8 cellular contexts compared by ENCODE assay signal in genomic region chrX:31213941-31214340, GRCh38.
DNase-seq lines count a peak whose midpoint lies in the region; ATAC-seq and TF ChIP-seq lines count a peak whose summit lies in the region.

No MANE protein-coding gene starts in this region.

- TF ChIP-seq CTCF in Caco-2 (IDR thresholded peaks at IDR 0.05; ENCODE audit: insufficient read depth in 1 of 2, low read depth in 1 of 2, low read length in 1 of 2, severe bottlenecking in 1 of 2, unreplicated experiment in 1 of 2) = peak; percentile 36 to 62
- peak; percentile 62 for TF ChIP-seq CTCF in SK-N-SH (IDR thresholded peaks at IDR 0.05)

- TF ChIP-seq RAD21 in SK-N-SH (IDR thresholded peaks at IDR 0.05; ENCODE audit: low read length) = peak; percentile 67

- ATAC-seq in GM21390 (IDR thresholded peaks at IDR 0.05; ENCODE audit: unreplicated experiment) (peak; percentile 51), HG03457 (IDR thresholded peaks at IDR 0.05; ENCODE audit: unreplicated experiment) (no peak), HG03378 (IDR thresholded peaks at IDR 0.05; ENCODE audit: unreplicated experiment) (no peak), HG03460 (IDR thresholded peaks at IDR 0.05; ENCODE audit: unreplicated experiment) (no peak)

- CTCF ChIA-PET in Caco-2 (lab: Charles Lee) (interaction anchor here (0.6 to 1.0 kb wide), 4 partner anchors 10 to 79 kb away, joined by 3 to 4 read pairs (median 4); no protein-coding TSS in a partner anchor), SK-N-SH (lab: Yijun Ruan, JAX) (interaction anchor here (0.6 to 2.1 kb wide), 17 partner anchors 9 to 452 kb away, joined by 3 to 17 read pairs (median 5); no protein-coding TSS in a partner anchor)

- no TSS peak for BruUV-seq in Caco-2 (replicated peaks; lab: Mats Ljungman, UMichigan)

- H3K79me2 ChIP-seq in SK-N-SH (ENCODE audit: insufficient read depth) = no peaks in the 10 kb centered on the region

- H2AFZ ChIP-seq in SK-N-SH (ENCODE audit: low read depth) = no peak overlapping the region

- DNase-seq in Caco-2 (peak in 1 of 2 experiments; percentile 25), SK-N-SH (peak; percentile 22), iris pigment epithelial cell (ENCODE audit: low read depth) (peak; percentile 24), activated T-cell treated with anti-CD3 and anti-CD28 coated beads for 4 hours (no peak)

- H3K27ac Mint-ChIP-seq in Caco-2 (ENCODE audit: unreplicated experiment) = no peak overlapping the region

- H3K4me2 ChIP-seq in SK-N-SH = no peak overlapping the region

- H3K9me3 Mint-ChIP-seq in Caco-2 (ENCODE audit: unreplicated experiment) = no peaks in the 10 kb centered on the region

- intact Hi-C loops in Caco-2 (cut with micrococcal nuclease; ENCODE audit: unreplicated experiment) = loop anchor here (2.0 to 5.0 kb wide), 3 partner anchors 53 to 443 kb away; no protein-coding TSS in a partner anchor

- no peak for TF ChIP-seq EP300 in SK-N-SH (IDR thresholded peaks at IDR 0.05; ENCODE audit: borderline replicate concordance in 1 of 2, low read depth in 1 of 2, low read length in 1 of 2)

- no peaks in the 10 kb centered on the region for H3K36me3 ChIP-seq in Caco-2 (ENCODE audit: control insufficient read depth, insufficient read depth, low read length)
- H3K36me3 ChIP-seq in SK-N-SH (replicated peaks in 1 of 2; ENCODE audit: control insufficient read depth in 1 of 2, insufficient read depth in 2 of 2, low read length in 1 of 2) = no peaks in the 10 kb centered on the region

- H4K20me1 ChIP-seq in SK-N-SH (ENCODE audit: insufficient read depth) = no peaks in the 10 kb centered on the region

- H3K27me3 Mint-ChIP-seq in Caco-2 (ENCODE audit: insufficient read depth, unreplicated experiment) = no peaks in the 10 kb centered on the region

- H3K9me2 ChIP-seq in SK-N-SH = no peaks in the 10 kb centered on the region

- no peak overlapping the region for H3K4me3 Mint-ChIP-seq in Caco-2 (ENCODE audit: unreplicated experiment)

- H3K27me3 ChIP-seq in Caco-2 (replicated peaks; ENCODE audit: control insufficient read depth, insufficient read depth, low read length) = no peaks in the 10 kb centered on the region
- no peaks in the 10 kb centered on the region for H3K27me3 ChIP-seq in SK-N-SH (ENCODE audit: insufficient read depth)

- peaks cover 4% of the 10 kb centered on the region for H3K36me3 Mint-ChIP-seq in Caco-2 (ENCODE audit: insufficient read depth, unreplicated experiment)

- no peak overlapping the region for H3K4me3 ChIP-seq in Caco-2 (ENCODE audit: low read depth, low read length)
- H3K4me3 ChIP-seq in SK-N-SH (ENCODE audit: low read depth in 2 of 2, low read length in 1 of 2) = no peak overlapping the region

- H3K9ac ChIP-seq in SK-N-SH = no peak overlapping the region

- POLR2A ChIA-PET in Caco-2 (lab: Charles Lee) (no interaction called here), SK-N-SH (lab: Yijun Ruan, JAX) (no interaction called here)

- H3F3A ChIP-seq in SK-N-SH (replicated peaks; ENCODE audit: insufficient read depth) = no peaks in the 10 kb centered on the region

- no peak overlapping the region for H3K27ac ChIP-seq in SK-N-SH (ENCODE audit: low read depth in 2 of 2, low read length in 1 of 2)

- H3K4me1 ChIP-seq in Caco-2 = no peaks in the 10 kb centered on the region
- H3K4me1 ChIP-seq in SK-N-SH (ENCODE audit: control insufficient read depth in 1 of 2, insufficient read depth in 2 of 2, low read depth in 1 of 2, low read length in 1 of 2) = no peaks in the 10 kb centered on the region

- H3K9me3 ChIP-seq in Caco-2 (no peaks in the 10 kb centered on the region), SK-N-SH (no peaks in the 10 kb centered on the region)

- H3K4me1 Mint-ChIP-seq in Caco-2 (ENCODE audit: low read depth, unreplicated experiment) = peaks cover 13% of the 10 kb centered on the region

TF ChIP-seq in SK-N-SH, 30 proteins besides CTCF, POLR2A, EP300 and RAD21:
- peak; percentile 48 for TF ChIP-seq SMC3 (IDR thresholded peaks at IDR 0.05; ENCODE audit: low read depth, low read length)
- no peak for TF ChIP-seq POLR2AphosphoS5 (IDR thresholded peaks at IDR 0.05; ENCODE audit: low read depth, low read length)
TF ChIP-seq in SK-N-SH: peak in this region for 1.
